ENCODE assay signal across 8 cellular contexts in the genomic region with DNA sequence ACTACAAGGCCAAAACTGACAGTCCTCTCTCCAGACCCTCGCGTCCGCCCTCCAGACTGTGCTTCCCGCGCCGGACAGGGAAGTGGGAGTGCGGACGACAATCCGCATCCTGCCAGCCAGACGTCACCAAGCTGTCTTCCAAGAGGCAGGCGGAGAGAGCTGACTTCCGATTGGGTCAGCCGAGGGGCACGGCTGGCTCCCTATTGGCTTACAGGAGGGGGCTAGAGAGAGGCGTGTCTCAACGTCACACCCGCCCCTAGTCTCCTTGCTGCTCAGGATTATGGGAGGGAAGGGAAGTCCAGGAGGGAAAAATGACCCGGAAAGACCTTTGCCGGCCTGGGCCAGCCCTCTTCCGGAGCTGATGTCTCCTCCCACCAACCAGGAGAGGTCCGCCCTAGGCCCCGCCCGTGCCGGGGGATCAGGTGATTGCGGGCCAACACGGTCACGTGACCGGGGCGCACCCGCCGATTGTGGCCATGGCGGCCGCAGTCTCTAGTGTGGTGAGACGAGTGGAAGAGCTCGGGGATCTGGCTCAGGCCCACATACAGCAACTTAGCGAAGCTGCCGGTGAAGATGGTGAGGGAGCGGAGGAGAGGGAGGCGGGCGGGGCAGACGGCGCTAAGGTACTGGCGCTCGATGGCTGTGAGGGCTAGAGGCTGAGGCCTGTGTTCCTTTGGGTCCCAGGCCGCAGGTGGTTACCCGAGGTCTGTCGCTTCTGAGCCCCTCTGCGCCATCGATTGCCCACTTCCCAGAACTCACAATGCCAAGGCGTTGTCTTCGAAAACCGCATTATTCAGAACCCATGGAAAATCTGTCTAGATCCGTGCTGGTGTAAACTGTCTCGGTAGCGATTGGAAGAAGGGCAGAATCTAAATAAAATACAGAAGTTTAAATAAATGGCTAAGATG. TPM values are rescaled to one million over a fixed set of nuclear protein-coding genes. Genes with fewer than 3 reads are reported as not detected.
DNase-seq lines count a peak whose midpoint lies in the region; ATAC-seq, FAIRE-seq and TF ChIP-seq lines count a peak whose summit lies in the region.

A gene with protein sequence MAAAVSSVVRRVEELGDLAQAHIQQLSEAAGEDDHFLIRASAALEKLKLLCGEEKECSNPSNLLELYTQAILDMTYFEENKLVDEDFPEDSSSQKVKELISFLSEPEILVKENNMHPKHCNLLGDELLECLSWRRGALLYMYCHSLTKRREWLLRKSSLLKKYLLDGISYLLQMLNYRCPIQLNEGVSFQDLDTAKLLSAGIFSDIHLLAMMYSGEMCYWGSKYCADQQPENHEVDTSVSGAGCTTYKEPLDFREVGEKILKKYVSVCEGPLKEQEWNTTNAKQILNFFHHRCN (plus strand): TSS at position 453 of the 908 bp plus-strand sequence. CDS start 24 bp downstream, at position 477.

- under 1% methylated on average over 55 of the region's 55 CpGs for WGBS in right cardiac atrium

- DNase-seq in NCI-H2029 (lab: John Stamatoyannopoulos, UW): peak; percentile 99
- DNase-seq in T-helper 22 cell (ENCODE audit: low read depth): peak; percentile 94
- peak; percentile 99 for DNase-seq in astrocyte (ENCODE audit: low read depth)
- peak; percentile 98 to 99 (median 99) for DNase-seq in right cardiac atrium
- peak; percentile 99 for DNase-seq in pulmonary artery endothelial cell (ENCODE audit: low read depth, low spot score)
- DNase-seq in uterus: peak; percentile 98 to 99

- peak within 1 kb of the TSS; percentile 97 for H3K4me3 Mint-ChIP-seq in astrocyte (ENCODE audit: unreplicated experiment)

- H3K36me3 Mint-ChIP-seq in astrocyte (ENCODE audit: low read depth, unreplicated experiment): no peaks in the 10 kb centered on the region

- H2AFZ ChIP-seq in astrocyte (ENCODE audit: low read depth, low read length): peak within 1 kb of the TSS; percentile 89

- H3K27me3 Mint-ChIP-seq in astrocyte (ENCODE audit: low read depth, unreplicated experiment): peaks cover 1% of the 10 kb centered on the region

- H3K36me3 ChIP-seq in astrocyte (ENCODE audit: insufficient read depth, low read length): peaks cover 7% of the 10 kb centered on the region
- H3K36me3 ChIP-seq in uterus: no peaks in the 10 kb centered on the region

- H3K4me1 Mint-ChIP-seq in astrocyte (ENCODE audit: low read depth, unreplicated experiment): peaks cover 21% of the 10 kb centered on the region

- H3K4me1 ChIP-seq in astrocyte (ENCODE audit: insufficient read depth, low read length) (peaks cover 12% of the 10 kb centered on the region), right cardiac atrium (ENCODE audit: control insufficient read depth, insufficient read depth, low read length) (peaks cover 2% of the 10 kb centered on the region), uterus (peaks cover 6 to 9% of the 10 kb centered on the region in 2 donors)

- no peaks in the 10 kb centered on the region for H3K9me3 ChIP-seq in astrocyte (ENCODE audit: insufficient read depth, low read depth, low read length)
- no peaks in the 10 kb centered on the region for H3K9me3 ChIP-seq in right cardiac atrium (ENCODE audit: control insufficient read depth, low read length)
- no peaks in the 10 kb centered on the region for H3K9me3 ChIP-seq in uterus

- H4K20me1 ChIP-seq in astrocyte (ENCODE audit: insufficient read depth, low read length): no peaks in the 10 kb centered on the region

- peak within 1 kb of the TSS; percentile 98 for H3K27ac Mint-ChIP-seq in astrocyte (ENCODE audit: unreplicated experiment)

- TF ChIP-seq POLR2A in GM18505 (IDR thresholded peaks at IDR 0.05; ENCODE audit: borderline replicate concordance, extremely low read depth, insufficient read depth, insufficient read length) (peak; percentile 97), uterus (IDR thresholded peaks at IDR 0.05) (peak; percentile 42 to 76)

- H3K27ac ChIP-seq in astrocyte (ENCODE audit: low read depth, low read length) (peak within 1 kb of the TSS; percentile 95), right cardiac atrium (ENCODE audit: low read length) (peak within 1 kb of the TSS; percentile 83), uterus (peak within 1 kb of the TSS; percentile 90 to 94)

- ATAC-seq in GM18505 (IDR thresholded peaks at IDR 0.05; ENCODE audit: unreplicated experiment) (peak; percentile 98), HG02973 (IDR thresholded peaks at IDR 0.05; ENCODE audit: unreplicated experiment) (peak; percentile 98), right cardiac atrium (peak; percentile 100)

- H3K9me3 Mint-ChIP-seq in astrocyte (ENCODE audit: unreplicated experiment): no peaks in the 10 kb centered on the region

- H3K27me3 ChIP-seq in astrocyte (ENCODE audit: insufficient read depth, low read length): no peaks in the 10 kb centered on the region
- H3K27me3 ChIP-seq in right cardiac atrium (ENCODE audit: control insufficient read depth, insufficient read depth): no peaks in the 10 kb centered on the region
- H3K27me3 ChIP-seq in uterus: no peaks in the 10 kb centered on the region

- peak; percentile 66 for FAIRE-seq in astrocyte (lab: Jason Lieb, UNC)

- intact Hi-C loops in right cardiac atrium (cut with DNase I) (no loop called here), uterus (cut with DNase I; ENCODE audit: low total_unique reads) (no loop called here)

- H3K79me2 ChIP-seq in astrocyte (ENCODE audit: insufficient read depth, low read length): peaks cover 35% of the 10 kb centered on the region

- peak within 1 kb of the TSS; percentile 95 for H3K4me3 ChIP-seq in astrocyte (ENCODE audit: insufficient read depth, low read depth, low read length)
- H3K4me3 ChIP-seq in right cardiac atrium (ENCODE audit: low read length): peak within 1 kb of the TSS; percentile 63
- peak within 1 kb of the TSS; percentile 72 to 76 for H3K4me3 ChIP-seq in uterus

- no peak for TF ChIP-seq CTCF in astrocyte (IDR thresholded peaks at IDR 0.05; ENCODE audit: insufficient read depth, low read depth, low read length)
- TF ChIP-seq CTCF in uterus (IDR thresholded peaks at IDR 0.05): peak in 2 of 4 experiments; percentile 7 to 15

- peak within 1 kb of the TSS; percentile 87 for H3K4me2 ChIP-seq in astrocyte (ENCODE audit: low read length)

- H3K9ac ChIP-seq in astrocyte (ENCODE audit: low read length): peak within 1 kb of the TSS; percentile 97

RNA-seq across cellular contexts. Expression of the gene that starts here (rescaled TPM):
- total RNA-seq in astrocyte: 31.8 and 36.3 TPM in 2 replicates
- total RNA-seq in right cardiac atrium: 10 to 100 TPM; 13.4 to 16.7 (median 16.0) TPM
- 7.2 TPM for polyA plus RNA-seq in right cardiac atrium
- 8.9 and 14.2 TPM in 2 replicates for total RNA-seq in pulmonary artery endothelial cell
- 10 to 100 TPM in 3 of 4 donors, 1 to 10 TPM in 1; 9.2 to 23.8 (median 22.6) TPM for total RNA-seq in uterus

Comparison
In these comparisons a context has a peak if more than half of its experiments do, and no peak if none do; other contexts are left out.
1. Peak in every context shown above with its lines: DNase-seq, ATAC-seq, H3K4me3 ChIP-seq and H3K27ac ChIP-seq.